ENCODE assay signal across 1 cellular context in the genomic region with DNA sequence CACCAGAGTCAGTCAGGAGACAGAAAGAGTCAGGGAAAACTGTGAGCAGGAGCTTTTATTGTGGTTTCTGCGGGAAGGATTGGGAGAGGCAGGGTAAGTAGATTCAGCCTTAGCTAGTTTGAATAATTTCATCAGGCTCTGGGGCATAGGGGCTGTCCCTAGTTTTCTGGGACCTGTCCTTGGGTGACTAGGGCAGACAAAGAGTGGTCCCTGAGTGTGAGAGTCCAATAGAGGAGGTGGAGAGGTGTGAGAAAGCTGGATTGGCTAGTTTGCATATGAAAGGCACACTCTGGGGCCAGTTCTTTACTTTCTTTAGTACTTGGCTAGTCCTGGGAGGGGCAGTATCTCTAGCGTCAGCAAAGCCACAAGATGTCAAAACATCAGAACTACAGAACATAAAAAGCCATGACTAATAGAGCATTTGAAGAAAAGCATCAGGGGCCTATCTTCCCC.
A peak's percentile ranks its signal among the peaks of the same experiment; 100 is the strongest.
TF ChIP-seq lines count a peak whose summit lies in the region.

No MANE protein-coding gene starts in this region.

TF ChIP-seq in K562, 482 proteins besides CTCF, POLR2A, EP300 and RAD21 (continued from another document):
- TF ChIP-seq, protein P1, sequence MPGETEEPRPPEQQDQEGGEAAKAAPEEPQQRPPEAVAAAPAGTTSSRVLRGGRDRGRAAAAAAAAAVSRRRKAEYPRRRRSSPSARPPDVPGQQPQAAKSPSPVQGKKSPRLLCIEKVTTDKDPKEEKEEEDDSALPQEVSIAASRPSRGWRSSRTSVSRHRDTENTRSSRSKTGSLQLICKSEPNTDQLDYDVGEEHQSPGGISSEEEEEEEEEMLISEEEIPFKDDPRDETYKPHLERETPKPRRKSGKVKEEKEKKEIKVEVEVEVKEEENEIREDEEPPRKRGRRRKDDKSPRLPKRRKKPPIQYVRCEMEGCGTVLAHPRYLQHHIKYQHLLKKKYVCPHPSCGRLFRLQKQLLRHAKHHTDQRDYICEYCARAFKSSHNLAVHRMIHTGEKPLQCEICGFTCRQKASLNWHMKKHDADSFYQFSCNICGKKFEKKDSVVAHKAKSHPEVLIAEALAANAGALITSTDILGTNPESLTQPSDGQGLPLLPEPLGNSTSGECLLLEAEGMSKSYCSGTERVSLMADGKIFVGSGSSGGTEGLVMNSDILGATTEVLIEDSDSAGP (CRISPR knock-in tag; IDR thresholded peaks at IDR 0.05), result no peak
- TF ChIP-seq, protein P2, sequence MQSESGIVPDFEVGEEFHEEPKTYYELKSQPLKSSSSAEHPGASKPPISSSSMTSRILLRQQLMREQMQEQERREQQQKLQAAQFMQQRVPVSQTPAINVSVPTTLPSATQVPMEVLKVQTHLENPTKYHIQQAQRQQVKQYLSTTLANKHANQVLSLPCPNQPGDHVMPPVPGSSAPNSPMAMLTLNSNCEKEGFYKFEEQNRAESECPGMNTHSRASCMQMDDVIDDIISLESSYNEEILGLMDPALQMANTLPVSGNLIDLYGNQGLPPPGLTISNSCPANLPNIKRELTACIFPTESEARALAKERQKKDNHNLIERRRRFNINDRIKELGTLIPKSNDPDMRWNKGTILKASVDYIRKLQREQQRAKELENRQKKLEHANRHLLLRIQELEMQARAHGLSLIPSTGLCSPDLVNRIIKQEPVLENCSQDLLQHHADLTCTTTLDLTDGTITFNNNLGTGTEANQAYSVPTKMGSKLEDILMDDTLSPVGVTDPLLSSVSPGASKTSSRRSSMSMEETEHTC (IDR thresholded peaks at IDR 0.05), result no peak
- no peak for TF ChIP-seq ZNF695 (CRISPR knock-in tag; IDR thresholded peaks at IDR 0.05)
- no peak for TF ChIP-seq ZNF707 (CRISPR knock-in tag; conservative IDR thresholded peaks at IDR 0.05)
- TF ChIP-seq, protein P3, sequence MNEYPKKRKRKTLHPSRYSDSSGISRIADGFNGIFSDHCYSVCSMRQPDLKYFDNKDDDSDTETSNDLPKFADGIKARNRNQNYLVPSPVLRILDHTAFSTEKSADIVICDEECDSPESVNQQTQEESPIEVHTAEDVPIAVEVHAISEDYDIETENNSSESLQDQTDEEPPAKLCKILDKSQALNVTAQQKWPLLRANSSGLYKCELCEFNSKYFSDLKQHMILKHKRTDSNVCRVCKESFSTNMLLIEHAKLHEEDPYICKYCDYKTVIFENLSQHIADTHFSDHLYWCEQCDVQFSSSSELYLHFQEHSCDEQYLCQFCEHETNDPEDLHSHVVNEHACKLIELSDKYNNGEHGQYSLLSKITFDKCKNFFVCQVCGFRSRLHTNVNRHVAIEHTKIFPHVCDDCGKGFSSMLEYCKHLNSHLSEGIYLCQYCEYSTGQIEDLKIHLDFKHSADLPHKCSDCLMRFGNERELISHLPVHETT (CRISPR knock-in tag; conservative IDR thresholded peaks at IDR 0.05 in 1 of 2, IDR thresholded peaks at IDR 0.05 in 1 of 2), result peak in 1 of 2 experiments; percentile 33; a peak in 1 of 4 replicates
- TF ChIP-seq, protein P4, sequence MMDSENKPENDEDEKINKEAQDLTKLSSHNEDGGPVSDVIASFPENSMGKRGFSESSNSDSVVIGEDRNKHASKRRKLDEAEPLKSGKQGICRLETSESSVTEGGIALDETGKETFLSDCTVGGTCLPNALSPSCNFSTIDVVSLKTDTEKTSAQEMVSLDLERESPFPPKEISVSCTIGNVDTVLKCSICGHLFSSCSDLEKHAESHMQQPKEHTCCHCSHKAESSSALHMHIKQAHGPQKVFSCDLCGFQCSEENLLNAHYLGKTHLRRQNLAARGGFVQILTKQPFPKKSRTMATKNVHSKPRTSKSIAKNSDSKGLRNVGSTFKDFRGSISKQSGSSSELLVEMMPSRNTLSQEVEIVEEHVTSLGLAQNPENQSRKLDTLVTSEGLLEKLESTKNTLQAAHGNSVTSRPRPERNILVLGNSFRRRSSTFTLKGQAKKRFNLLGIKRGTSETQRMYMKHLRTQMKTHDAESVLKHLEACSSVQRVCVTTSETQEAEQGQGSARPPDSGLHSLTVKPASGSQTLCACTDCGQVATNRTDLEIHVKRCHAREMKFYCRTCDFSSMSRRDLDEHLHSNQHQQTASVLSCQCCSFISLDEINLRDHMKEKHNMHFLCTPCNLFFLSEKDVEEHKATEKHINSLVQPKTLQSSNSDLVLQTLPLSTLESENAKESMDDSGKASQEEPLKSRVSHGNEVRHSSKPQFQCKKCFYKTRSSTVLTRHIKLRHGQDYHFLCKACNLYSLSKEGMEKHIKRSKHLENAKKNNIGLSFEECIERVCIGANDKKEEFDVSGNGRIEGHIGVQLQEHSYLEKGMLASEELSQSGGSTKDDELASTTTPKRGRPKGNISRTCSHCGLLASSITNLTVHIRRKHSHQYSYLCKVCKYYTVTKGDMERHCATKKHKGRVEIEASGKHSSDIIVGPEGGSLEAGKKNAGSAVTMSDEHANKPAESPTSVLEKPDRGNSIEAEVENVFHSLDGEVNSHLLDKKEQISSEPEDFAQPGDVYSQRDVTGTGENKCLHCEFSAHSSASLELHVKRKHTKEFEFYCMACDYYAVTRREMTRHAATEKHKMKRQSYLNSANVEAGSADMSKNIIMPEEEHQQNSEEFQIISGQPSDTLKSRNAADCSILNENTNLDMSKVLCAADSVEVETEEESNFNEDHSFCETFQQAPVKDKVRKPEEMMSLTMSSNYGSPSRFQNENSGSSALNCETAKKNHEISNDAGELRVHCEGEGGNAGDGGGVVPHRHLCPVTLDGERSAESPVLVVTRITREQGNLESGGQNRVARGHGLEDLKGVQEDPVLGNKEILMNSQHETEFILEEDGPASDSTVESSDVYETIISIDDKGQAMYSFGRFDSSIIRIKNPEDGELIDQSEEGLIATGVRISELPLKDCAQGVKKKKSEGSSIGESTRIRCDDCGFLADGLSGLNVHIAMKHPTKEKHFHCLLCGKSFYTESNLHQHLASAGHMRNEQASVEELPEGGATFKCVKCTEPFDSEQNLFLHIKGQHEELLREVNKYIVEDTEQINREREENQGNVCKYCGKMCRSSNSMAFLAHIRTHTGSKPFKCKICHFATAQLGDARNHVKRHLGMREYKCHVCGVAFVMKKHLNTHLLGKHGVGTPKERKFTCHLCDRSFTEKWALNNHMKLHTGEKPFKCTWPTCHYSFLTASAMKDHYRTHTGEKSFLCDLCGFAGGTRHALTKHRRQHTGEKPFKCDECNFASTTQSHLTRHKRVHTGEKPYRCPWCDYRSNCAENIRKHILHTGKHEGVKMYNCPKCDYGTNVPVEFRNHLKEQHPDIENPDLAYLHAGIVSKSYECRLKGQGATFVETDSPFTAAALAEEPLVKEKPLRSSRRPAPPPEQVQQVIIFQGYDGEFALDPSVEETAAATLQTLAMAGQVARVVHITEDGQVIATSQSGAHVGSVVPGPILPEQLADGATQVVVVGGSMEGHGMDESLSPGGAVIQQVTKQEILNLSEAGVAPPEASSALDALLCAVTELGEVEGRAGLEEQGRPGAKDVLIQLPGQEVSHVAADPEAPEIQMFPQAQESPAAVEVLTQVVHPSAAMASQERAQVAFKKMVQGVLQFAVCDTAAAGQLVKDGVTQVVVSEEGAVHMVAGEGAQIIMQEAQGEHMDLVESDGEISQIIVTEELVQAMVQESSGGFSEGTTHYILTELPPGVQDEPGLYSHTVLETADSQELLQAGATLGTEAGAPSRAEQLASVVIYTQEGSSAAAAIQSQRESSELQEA (IDR thresholded peaks at IDR 0.05; ENCODE audit: low read depth), result no peak
- TF ChIP-seq, protein P5, sequence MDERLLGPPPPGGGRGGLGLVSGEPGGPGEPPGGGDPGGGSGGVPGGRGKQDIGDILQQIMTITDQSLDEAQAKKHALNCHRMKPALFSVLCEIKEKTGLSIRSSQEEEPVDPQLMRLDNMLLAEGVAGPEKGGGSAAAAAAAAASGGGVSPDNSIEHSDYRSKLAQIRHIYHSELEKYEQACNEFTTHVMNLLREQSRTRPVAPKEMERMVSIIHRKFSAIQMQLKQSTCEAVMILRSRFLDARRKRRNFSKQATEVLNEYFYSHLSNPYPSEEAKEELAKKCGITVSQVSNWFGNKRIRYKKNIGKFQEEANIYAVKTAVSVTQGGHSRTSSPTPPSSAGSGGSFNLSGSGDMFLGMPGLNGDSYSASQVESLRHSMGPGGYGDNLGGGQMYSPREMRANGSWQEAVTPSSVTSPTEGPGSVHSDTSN (CRISPR knock-in tag; IDR thresholded peaks at IDR 0.05; ENCODE audit: low read depth), result no peak
- TF ChIP-seq, protein P5 (tag; conservative IDR thresholded peaks at IDR 0.05; ENCODE audit: low read depth), result peak; percentile 68
